ENCODE assay signal across 18 cellular contexts in genomic region chr9:135239100-135239768, GRCh38.
DNase-seq lines count a peak whose midpoint lies in the region; ATAC-seq and TF ChIP-seq lines count a peak whose summit lies in the region.
"Had no signal": no experiment of that assay in that cellular context is flagged by ENCODE, and none has a peak within 500 bp of the region (broad histone marks: within the 10 kb centered on the region; RNA-seq: fewer than 3 reads in every experiment).

No MANE protein-coding gene starts in this region.

- H3K79me2 ChIP-seq in neural progenitor cell (ENCODE audit: low read depth), result no peaks in the 10 kb centered on the region

- no peak for TF ChIP-seq CTCF in chondrocyte (IDR thresholded peaks at IDR 0.05)
- TF ChIP-seq CTCF in sigmoid colon (IDR thresholded peaks at IDR 0.05), result no peak
- no peak for TF ChIP-seq CTCF in esophagus squamous epithelium (IDR thresholded peaks at IDR 0.05)
- TF ChIP-seq CTCF in vagina (IDR thresholded peaks at IDR 0.05), result no peak
- no peak for TF ChIP-seq CTCF in neural progenitor cell (IDR thresholded peaks at IDR 0.05)

- peak overlapping the region in 7 of 11 experiments; percentile 62 to 94 (median 87); a peak in 12 of 22 replicates for H3K4me2 ChIP-seq in BLaER1 treated with 17β-estradiol and CSF1 and Interleukin-3, amounts not matched to agents 10 nM and 100 nM
- no peak overlapping the region for H3K4me2 ChIP-seq in neural progenitor cell
- H3K4me2 ChIP-seq: A549 had no signal

- H3K9ac ChIP-seq in BLaER1 treated with 17β-estradiol and CSF1 and Interleukin-3, amounts not matched to agents 10 nM and 100 nM, result no peak overlapping the region
- H3K9ac ChIP-seq in neural progenitor cell, result no peak overlapping the region

- peaks cover 34% of the 10 kb centered on the region for H3K27me3 Mint-ChIP-seq in chondrocyte (ENCODE audit: low read depth)
- H3K27me3 Mint-ChIP-seq in neural progenitor cell (ENCODE audit: insufficient read depth, low read depth), result peaks cover 3% of the 10 kb centered on the region

- H3K27ac ChIP-seq in BLaER1 treated with 17β-estradiol and CSF1 and Interleukin-3, amounts not matched to agents 10 nM and 100 nM, result no peak overlapping the region
- H3K27ac ChIP-seq in right cardiac atrium (ENCODE audit: low read length) (no peak overlapping the region), sigmoid colon (no peak overlapping the region), esophagus squamous epithelium (no peak overlapping the region), vagina (no peak overlapping the region), neural progenitor cell (no peak overlapping the region)
- H3K27ac ChIP-seq: A549, SJCRH30 had no signal

- no peaks in the 10 kb centered on the region for H3F3A ChIP-seq in neural progenitor cell (ENCODE audit: low read depth)

- H3K9me3 Mint-ChIP-seq in chondrocyte (ENCODE audit: low read depth) (peaks cover 4% of the 10 kb centered on the region), neural progenitor cell (peaks cover 2% of the 10 kb centered on the region)

- H3K4me1 ChIP-seq in BLaER1 treated with 17β-estradiol and CSF1 and Interleukin-3, amounts not matched to agents 10 nM and 100 nM, result peaks cover 0 to 77% (median 68%) of the 10 kb centered on the region in 10 experiments; a peak in 19 of 20 replicates
- H3K4me1 ChIP-seq in right cardiac atrium (ENCODE audit: control insufficient read depth, insufficient read depth, low read length), result no peaks in the 10 kb centered on the region
- peaks cover 0 to 16% (median 0%) of the 10 kb centered on the region in 4 donors for H3K4me1 ChIP-seq in sigmoid colon
- H3K4me1 ChIP-seq in esophagus squamous epithelium, result peaks cover 0 to 10% (median 0%) of the 10 kb centered on the region in 3 donors
- no peaks in the 10 kb centered on the region for H3K4me1 ChIP-seq in vagina
- H3K4me1 ChIP-seq in neural progenitor cell, result no peaks in the 10 kb centered on the region
- H3K4me1 ChIP-seq: A549, SJCRH30 had no signal

- no peak for TF ChIP-seq EP300 in sigmoid colon (IDR thresholded peaks at IDR 0.05)

- WGBS in right cardiac atrium, result 89% methylated on average over 20 of the region's 20 CpGs
- 78 to 89% methylated on average over 20 of the region's 20 CpGs for WGBS in sigmoid colon, 2 donors
- 87 to 91% methylated on average over 14 to 18 of the region's 20 CpGs for WGBS in esophagus squamous epithelium, 2 donors

- intact Hi-C loops in right cardiac atrium (cut with DNase I), result no loop called here
- intact Hi-C loops in sigmoid colon (cut with DNase I), result no loop called here
- intact Hi-C loops in esophagus squamous epithelium (cut with DNase I), result no loop called here
- intact Hi-C loops in vagina (cut with DNase I), result no loop called here

- H3K36me3 ChIP-seq in BLaER1 treated with 17β-estradiol and CSF1 and Interleukin-3, amounts not matched to agents 10 nM and 100 nM, result no peaks in the 10 kb centered on the region
- H3K36me3 ChIP-seq in sigmoid colon (no peaks in the 10 kb centered on the region), esophagus squamous epithelium (no peaks in the 10 kb centered on the region), vagina (no peaks in the 10 kb centered on the region), neural progenitor cell (no peaks in the 10 kb centered on the region)
- H3K36me3 ChIP-seq: SJCRH30 had no signal

- peaks cover 0 to 26% (median 0%) of the 10 kb centered on the region in 11 experiments; a peak in 4 of 22 replicates for H4K20me1 ChIP-seq in BLaER1 treated with 17β-estradiol and CSF1 and Interleukin-3, amounts not matched to agents 10 nM and 100 nM
- no peaks in the 10 kb centered on the region for H4K20me1 ChIP-seq in neural progenitor cell (ENCODE audit: low read depth)

- H3K9me3 ChIP-seq in BLaER1 treated with 17β-estradiol and CSF1 and Interleukin-3, amounts not matched to agents 10 nM and 100 nM (replicated peaks in 1 of 11), result peaks cover 4 to 6% (median 6%) of the 10 kb centered on the region in 11 experiments; a peak in 21 of 22 replicates
- H3K9me3 ChIP-seq in right cardiac atrium (ENCODE audit: control insufficient read depth, low read length), result no peaks in the 10 kb centered on the region
- peaks cover 0 to 4% (median 0%) of the 10 kb centered on the region in 4 donors for H3K9me3 ChIP-seq in sigmoid colon
- peaks cover 0 to 6% (median 0%) of the 10 kb centered on the region in 3 donors for H3K9me3 ChIP-seq in esophagus squamous epithelium
- peaks cover 4% of the 10 kb centered on the region for H3K9me3 ChIP-seq in vagina
- no peaks in the 10 kb centered on the region for H3K9me3 ChIP-seq in neural progenitor cell (ENCODE audit: low read depth)
- H3K9me3 ChIP-seq: SJCRH30 had no signal

- H3K36me3 Mint-ChIP-seq in chondrocyte (ENCODE audit: low read depth) (no peaks in the 10 kb centered on the region), neural progenitor cell (no peaks in the 10 kb centered on the region)
- H3K36me3 Mint-ChIP-seq: CD8-positive, alpha-beta memory T cell had no signal

- H3K4me3 ChIP-seq in BLaER1 treated with 17β-estradiol and CSF1 and Interleukin-3, amounts not matched to agents 10 nM and 100 nM, result no peak overlapping the region
- H3K4me3 ChIP-seq in right cardiac atrium (ENCODE audit: low read length) (no peak overlapping the region), sigmoid colon (no peak overlapping the region), esophagus squamous epithelium (no peak overlapping the region), vagina (no peak overlapping the region), neural progenitor cell (no peak overlapping the region)
- H3K4me3 ChIP-seq: A549, SJCRH30 had no signal

- H3K4me3 Mint-ChIP-seq in chondrocyte (ENCODE audit: unreplicated experiment) (no peak overlapping the region), neural progenitor cell (no peak overlapping the region)
- H3K4me3 Mint-ChIP-seq: CD8-positive, alpha-beta memory T cell had no signal

- H3K27me3 ChIP-seq in BLaER1 treated with 17β-estradiol and CSF1 and Interleukin-3, amounts not matched to agents 10 nM and 100 nM, result peaks cover 0 to 12% (median 2%) of the 10 kb centered on the region in 11 experiments; a peak in 6 of 22 replicates
- H3K27me3 ChIP-seq in right cardiac atrium (ENCODE audit: control insufficient read depth, insufficient read depth), result peaks cover 3% of the 10 kb centered on the region
- H3K27me3 ChIP-seq in sigmoid colon, result peaks cover 0 to 14% (median 0%) of the 10 kb centered on the region in 3 donors
- peaks cover 0 to 60% (median 0%) of the 10 kb centered on the region in 4 donors for H3K27me3 ChIP-seq in esophagus squamous epithelium
- no peaks in the 10 kb centered on the region for H3K27me3 ChIP-seq in vagina
- H3K27me3 ChIP-seq in neural progenitor cell, result no peaks in the 10 kb centered on the region

- no peak overlapping the region for H2AFZ ChIP-seq in neural progenitor cell (replicated peaks)

- H3K27ac Mint-ChIP-seq in chondrocyte (ENCODE audit: unreplicated experiment) (no peak overlapping the region), neural progenitor cell (no peak overlapping the region)

- TF ChIP-seq POLR2A in sigmoid colon (IDR thresholded peaks at IDR 0.05), result no peak
- no peak for TF ChIP-seq POLR2A in esophagus squamous epithelium (IDR thresholded peaks at IDR 0.05)
- TF ChIP-seq POLR2A in vagina (IDR thresholded peaks at IDR 0.05), result no peak

- no peak for ATAC-seq in right cardiac atrium
- ATAC-seq: A549 had no signal

- H3K4me1 Mint-ChIP-seq in chondrocyte (ENCODE audit: low read depth) (no peaks in the 10 kb centered on the region), neural progenitor cell (peaks cover 3% of the 10 kb centered on the region)
- H3K4me1 Mint-ChIP-seq: CD8-positive, alpha-beta memory T cell had no signal

- DNase-seq in chondrocyte (ENCODE audit: low spot score) (peak; percentile 70), right cardiac atrium (peak in 2 of 3 donors; percentile 6 to 33), sigmoid colon (peak; percentile 52), esophagus squamous epithelium (lab: John Stamatoyannopoulos, UW) (no peak), DMS153 treated with DMSO at 0.1 percent for 48 hours (lab: John Stamatoyannopoulos, UW; ENCODE audit: unreplicated experiment) (no peak), vagina (ENCODE audit: extremely low spot score in 2 of 2) (no peak), neural progenitor cell (ENCODE audit: low spot score) (no peak)
- DNase-seq: C1 segment of cervical spinal cord, DMS79, IMR-90, NCI-H1417 treated with DMSO at 0.1 percent for 48 hours, NCI-H187 treated with DMSO at 0.1 percent for 48 hours, NCI-H226, NCI-H524 treated with DMSO at 0.1 percent for 48 hours, SJCRH30 had no signal

Comparison
In these comparisons a context has a peak if more than half of its experiments do, and no peak if none do; other contexts are left out.
1. DNase-seq: peak in chondrocyte (single experiment), right cardiac atrium (2 of 3) and sigmoid colon (single experiment); none in esophagus squamous epithelium (single experiment), DMS153 treated with DMSO at 0.1 percent for 48 hours (single experiment), vagina (0 of 2) and neural progenitor cell (single experiment).